Comparison of ENCODE assay signal across 8 cellular contexts in the genomic region with DNA sequence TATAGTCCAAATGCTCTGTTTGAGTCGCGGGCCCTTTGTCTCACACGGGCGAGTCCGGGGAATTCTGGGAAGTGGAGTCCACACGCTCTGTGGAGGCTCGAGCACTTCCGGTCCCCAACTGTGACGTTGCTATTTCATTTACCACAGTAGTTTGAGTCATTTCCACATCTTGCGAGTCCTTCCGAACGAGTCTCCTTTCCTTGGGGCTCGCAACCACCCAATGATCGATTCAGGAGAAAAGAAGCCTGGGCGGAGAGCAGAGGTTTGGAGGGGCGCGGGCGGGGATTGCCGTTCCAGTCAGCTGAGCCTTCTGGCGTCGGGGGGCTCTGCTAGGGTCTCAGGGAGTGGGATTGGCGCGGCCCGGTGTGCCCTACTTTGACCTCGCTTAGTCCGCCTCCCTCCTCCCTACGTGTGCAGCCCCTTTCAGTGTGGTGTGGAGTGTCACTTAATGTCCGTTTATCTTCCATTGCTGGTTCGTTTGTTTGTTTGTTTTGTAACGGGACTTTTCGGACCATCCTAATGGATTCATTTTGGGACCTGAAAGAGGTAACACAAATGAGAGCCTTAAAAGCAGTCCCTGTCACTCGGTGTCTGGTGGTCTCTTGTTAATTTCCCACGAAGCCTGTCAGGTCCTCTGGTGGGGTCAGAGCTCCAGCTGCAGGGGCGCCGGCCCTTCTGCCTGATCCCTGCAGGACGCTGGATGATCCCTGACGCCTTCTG. TPM values are rescaled to one million over a fixed set of nuclear protein-coding genes. Genes with fewer than 3 reads are reported as not detected.
DNase-seq lines count a peak whose midpoint lies in the region; ATAC-seq lines count a peak whose summit lies in the region.

Gene ZNF222, plus strand, starts transcription at position 163 of the 720 bp plus-strand sequence. Its CDS starts 58 bp downstream, at position 221.

- peak within 1 kb of the TSS; percentile 55 for H3K27ac ChIP-seq in effector memory CD4-positive, alpha-beta T cell (ENCODE audit: insufficient read depth, low read length, poor library complexity, severe bottlenecking)

- H3K27me3 Mint-ChIP-seq in activated CD8-positive, alpha-beta T cell treated with anti-CD3 and anti-CD28 coated beads, Interleukin-2, amount 10 ng/mL, durations not matched to agents 7 days and 5 days (ENCODE audit: low read depth) = peaks cover 2% of the 10 kb centered on the region

- peaks cover 17% of the 10 kb centered on the region for H3K4me1 Mint-ChIP-seq in activated CD8-positive, alpha-beta T cell treated with anti-CD3 and anti-CD28 coated beads, Interleukin-2, amount 10 ng/mL, durations not matched to agents 7 days and 5 days (ENCODE audit: low read depth)

- H3K36me3 Mint-ChIP-seq in activated CD8-positive, alpha-beta T cell treated with anti-CD3 and anti-CD28 coated beads, Interleukin-2, amount 10 ng/mL, durations not matched to agents 7 days and 5 days (ENCODE audit: low read depth) = peaks cover 51% of the 10 kb centered on the region

- peaks cover 26% of the 10 kb centered on the region for H3K9me3 Mint-ChIP-seq in activated CD8-positive, alpha-beta T cell treated with anti-CD3 and anti-CD28 coated beads, Interleukin-2, amount 10 ng/mL, durations not matched to agents 7 days and 5 days (ENCODE audit: insufficient read depth)

- DNase-seq in AG20443 (ENCODE audit: low spot score) = peak; percentile 91
- peak; percentile 73 for DNase-seq in NCI-H748 treated with DMSO at 0.1 percent for 48 hours (lab: John Stamatoyannopoulos, UW)
- DNase-seq in activated CD8-positive, alpha-beta T cell treated with anti-CD3 and anti-CD28 coated beads, Interleukin-2, amount 10 ng/mL, durations not matched to agents 7 days and 5 days = peak; percentile 90
- peak; percentile 53 to 64 (median 56) for DNase-seq in effector memory CD4-positive, alpha-beta T cell
- DNase-seq in medulla oblongata (ENCODE audit: extremely low spot score) = peak; percentile 94
- DNase-seq in stimulated activated CD4-positive, alpha-beta T cell treated with anti-CD3 and anti-CD28 coated beads, TNF-alpha, amount 100 ng/mL, for 4 hours (ENCODE audit: low read depth in 3 of 3) = peak; percentile 44 to 70 (median 55)

- peak within 1 kb of the TSS; percentile 99 for H3K4me3 Mint-ChIP-seq in activated CD8-positive, alpha-beta T cell treated with anti-CD3 and anti-CD28 coated beads, Interleukin-2, amount 10 ng/mL, durations not matched to agents 7 days and 5 days

- H3K9me3 ChIP-seq in effector memory CD4-positive, alpha-beta T cell (ENCODE audit: control insufficient read depth, low read length) = peaks cover 9% of the 10 kb centered on the region

- ATAC-seq in GM19035 (IDR thresholded peaks at IDR 0.05; ENCODE audit: unreplicated experiment) (peak; percentile 82), HG03460 (IDR thresholded peaks at IDR 0.05; ENCODE audit: unreplicated experiment) (peak; percentile 90)
- peak; percentile 98 for ATAC-seq in activated CD8-positive, alpha-beta T cell treated with anti-CD3 and anti-CD28 coated beads, Interleukin-2, amount 10 ng/mL, durations not matched to agents 7 days and 5 days

- H3K4me3 ChIP-seq in effector memory CD4-positive, alpha-beta T cell (ENCODE audit: insufficient read depth, low read depth, low read length, poor library complexity, severe bottlenecking) = peak within 1 kb of the TSS; percentile 79

- H3K27ac Mint-ChIP-seq in activated CD8-positive, alpha-beta T cell treated with anti-CD3 and anti-CD28 coated beads, Interleukin-2, amount 10 ng/mL, durations not matched to agents 7 days and 5 days = peak within 1 kb of the TSS; percentile 93

- CTCF ChIA-PET in activated CD8-positive, alpha-beta T cell treated with anti-CD3 and anti-CD28 coated beads, Interleukin-2, amount 10 ng/mL, durations not matched to agents 7 days and 5 days (lab: Charles Lee) = interaction anchor here (1.8 kb wide), 1 partner anchor 70 kb away, joined by 6 read pairs; no protein-coding TSS in a partner anchor

- POLR2A ChIA-PET in activated CD8-positive, alpha-beta T cell treated with anti-CD3 and anti-CD28 coated beads, Interleukin-2, amount 10 ng/mL, durations not matched to agents 7 days and 5 days (lab: Charles Lee) = interaction anchor here (1.0 kb wide), 1 partner anchor 89 kb away, joined by 3 read pairs; no protein-coding TSS in a partner anchor

- H3K36me3 ChIP-seq in effector memory CD4-positive, alpha-beta T cell (ENCODE audit: control insufficient read depth, insufficient read depth, low read length) = peaks cover 38% of the 10 kb centered on the region

- no peaks in the 10 kb centered on the region for H3K27me3 ChIP-seq in effector memory CD4-positive, alpha-beta T cell (replicated peaks; ENCODE audit: control insufficient read depth, insufficient read depth, low read length, poor library complexity, severe bottlenecking)

- H3K4me1 ChIP-seq in effector memory CD4-positive, alpha-beta T cell (ENCODE audit: control insufficient read depth, insufficient read depth, low read length, poor library complexity, severe bottlenecking) = peaks cover 6% of the 10 kb centered on the region

RNA-seq across cellular contexts. Expression of gene ZNF222, which starts in this region (rescaled TPM):
- 1 to 10 TPM; 2.6 to 3.0 TPM for total RNA-seq in activated CD8-positive, alpha-beta T cell treated with anti-CD3 and anti-CD28 coated beads, Interleukin-2, amount 10 ng/mL, durations not matched to agents 7 days and 5 days

Comparison
In these comparisons a context has a peak if more than half of its experiments do, and no peak if none do; other contexts are left out.
1. Peak in every context shown above with its lines: DNase-seq, ATAC-seq, H3K4me3 ChIP-seq and H3K27ac ChIP-seq.